Comparison of ENCODE assay signal across 1 cellular context in genomic region chr2:215432759-215433594, GRCh38.
A peak's percentile ranks its signal among the peaks of the same experiment; 100 is the strongest.
TF ChIP-seq lines count a peak whose summit lies in the region.

No MANE protein-coding gene starts in this region.

TF ChIP-seq in HepG2, 621 proteins besides CTCF, POLR2A, EP300 and RAD21 (continued from another document and continues in another):
- no peak for TF ChIP-seq ZNF609 (CRISPR knock-in tag; IDR thresholded peaks at IDR 0.05; ENCODE audit: borderline replicate concordance)
- no peak for TF ChIP-seq MED8 (CRISPR knock-in tag; IDR thresholded peaks at IDR 0.05; ENCODE audit: insufficient replicate concordance)
- TF ChIP-seq NBN (conservative IDR thresholded peaks at IDR 0.05) = no peak
- 0 out of 2 replicates have a peak, but pooled peaks have one; percentile 23 for TF ChIP-seq ZNF331 (CRISPR knock-in tag; IDR thresholded peaks at IDR 0.05)
- no peak for TF ChIP-seq ZSCAN22 (CRISPR knock-in tag; IDR thresholded peaks at IDR 0.05)
- TF ChIP-seq XRCC5 (optimal IDR thresholded peaks at IDR 0.05; ENCODE audit: low read length) = peak; percentile 28
- TF ChIP-seq RARG (CRISPR knock-in tag; IDR thresholded peaks at IDR 0.05; ENCODE audit: low read depth) = no peak
- no peak for TF ChIP-seq ZNF589 (CRISPR knock-in tag; conservative IDR thresholded peaks at IDR 0.05)
- TF ChIP-seq ZNF20 (CRISPR knock-in tag; IDR thresholded peaks at IDR 0.05) = no peak
- TF ChIP-seq ERF (CRISPR knock-in tag; IDR thresholded peaks at IDR 0.05) = peak; percentile 10; the same call in 1 of the 2 replicates
- no peak for TF ChIP-seq IRF1 (CRISPR knock-in tag; IDR thresholded peaks at IDR 0.05; ENCODE audit: low read depth)
- TF ChIP-seq PRMT3 (CRISPR knock-in tag; IDR thresholded peaks at IDR 0.05; ENCODE audit: borderline replicate concordance, low read depth) = no peak
- TF ChIP-seq, protein P1, sequence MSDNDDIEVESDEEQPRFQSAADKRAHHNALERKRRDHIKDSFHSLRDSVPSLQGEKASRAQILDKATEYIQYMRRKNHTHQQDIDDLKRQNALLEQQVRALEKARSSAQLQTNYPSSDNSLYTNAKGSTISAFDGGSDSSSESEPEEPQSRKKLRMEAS (IDR thresholded peaks at IDR 0.05) = peak; percentile 30; the same call in 1 of the 2 replicates
- no peak for TF ChIP-seq ZNF263 (CRISPR knock-in tag; IDR thresholded peaks at IDR 0.05)
- TF ChIP-seq, protein P2, sequence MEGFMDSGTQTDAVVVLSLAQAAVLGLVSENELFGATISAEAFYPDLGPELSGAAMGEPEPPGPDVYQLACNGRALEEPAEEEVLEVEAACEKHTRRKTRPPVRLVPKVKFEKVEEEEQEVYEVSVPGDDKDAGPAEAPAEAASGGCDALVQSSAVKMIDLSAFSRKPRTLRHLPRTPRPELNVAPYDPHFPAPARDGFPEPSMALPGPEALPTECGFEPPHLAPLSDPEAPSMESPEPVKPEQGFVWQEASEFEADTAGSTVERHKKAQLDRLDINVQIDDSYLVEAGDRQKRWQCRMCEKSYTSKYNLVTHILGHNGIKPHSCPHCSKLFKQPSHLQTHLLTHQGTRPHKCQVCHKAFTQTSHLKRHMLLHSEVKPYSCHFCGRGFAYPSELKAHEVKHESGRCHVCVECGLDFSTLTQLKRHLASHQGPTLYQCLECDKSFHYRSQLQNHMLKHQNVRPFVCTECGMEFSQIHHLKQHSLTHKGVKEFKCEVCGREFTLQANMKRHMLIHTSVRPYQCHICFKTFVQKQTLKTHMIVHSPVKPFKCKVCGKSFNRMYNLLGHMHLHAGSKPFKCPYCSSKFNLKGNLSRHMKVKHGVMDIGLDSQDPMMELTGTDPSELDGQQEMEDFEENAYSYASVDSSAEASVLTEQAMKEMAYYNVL (CRISPR knock-in tag; IDR thresholded peaks at IDR 0.05; ENCODE audit: borderline replicate concordance) = no peak
- TF ChIP-seq ZNF639 (CRISPR knock-in tag; conservative IDR thresholded peaks at IDR 0.05) = no peak
- peak; percentile 81 for TF ChIP-seq POLR2AphosphoS5 (IDR thresholded peaks at IDR 0.05; ENCODE audit: low read depth, low read length)
- no peak for TF ChIP-seq ZNF615 (CRISPR knock-in tag; IDR thresholded peaks at IDR 0.05; ENCODE audit: borderline replicate concordance)
- no peak for TF ChIP-seq ZNF275 (CRISPR knock-in tag; IDR thresholded peaks at IDR 0.05; ENCODE audit: borderline replicate concordance)
- TF ChIP-seq ZNF512 (CRISPR knock-in tag; IDR thresholded peaks at IDR 0.05) = no peak
- TF ChIP-seq, protein P3, sequence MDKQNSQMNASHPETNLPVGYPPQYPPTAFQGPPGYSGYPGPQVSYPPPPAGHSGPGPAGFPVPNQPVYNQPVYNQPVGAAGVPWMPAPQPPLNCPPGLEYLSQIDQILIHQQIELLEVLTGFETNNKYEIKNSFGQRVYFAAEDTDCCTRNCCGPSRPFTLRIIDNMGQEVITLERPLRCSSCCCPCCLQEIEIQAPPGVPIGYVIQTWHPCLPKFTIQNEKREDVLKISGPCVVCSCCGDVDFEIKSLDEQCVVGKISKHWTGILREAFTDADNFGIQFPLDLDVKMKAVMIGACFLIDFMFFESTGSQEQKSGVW (CRISPR knock-in tag; IDR thresholded peaks at IDR 0.05; ENCODE audit: borderline replicate concordance) = no peak
- peak; percentile 98 for TF ChIP-seq RBM22 (optimal IDR thresholded peaks at IDR 0.05; ENCODE audit: low read length)
- TF ChIP-seq BCLAF1 (IDR thresholded peaks at IDR 0.05) = no peak
- TF ChIP-seq ZNF878 (CRISPR knock-in tag; IDR thresholded peaks at IDR 0.05) = 0 out of 2 replicates have a peak, but pooled peaks have one; percentile 20
- no peak for TF ChIP-seq ARNT (IDR thresholded peaks at IDR 0.05)
- no peak for TF ChIP-seq ETV6 (CRISPR knock-in tag; conservative IDR thresholded peaks at IDR 0.05)
- TF ChIP-seq TRIM24 (CRISPR knock-in tag; IDR thresholded peaks at IDR 0.05) = no peak
- no peak for TF ChIP-seq ZFX (CRISPR knock-in tag; IDR thresholded peaks at IDR 0.05; ENCODE audit: low read depth)
- TF ChIP-seq, protein P4, sequence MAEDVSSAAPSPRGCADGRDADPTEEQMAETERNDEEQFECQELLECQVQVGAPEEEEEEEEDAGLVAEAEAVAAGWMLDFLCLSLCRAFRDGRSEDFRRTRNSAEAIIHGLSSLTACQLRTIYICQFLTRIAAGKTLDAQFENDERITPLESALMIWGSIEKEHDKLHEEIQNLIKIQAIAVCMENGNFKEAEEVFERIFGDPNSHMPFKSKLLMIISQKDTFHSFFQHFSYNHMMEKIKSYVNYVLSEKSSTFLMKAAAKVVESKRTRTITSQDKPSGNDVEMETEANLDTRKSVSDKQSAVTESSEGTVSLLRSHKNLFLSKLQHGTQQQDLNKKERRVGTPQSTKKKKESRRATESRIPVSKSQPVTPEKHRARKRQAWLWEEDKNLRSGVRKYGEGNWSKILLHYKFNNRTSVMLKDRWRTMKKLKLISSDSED (CRISPR knock-in tag; IDR thresholded peaks at IDR 0.05) = no peak
- peak; percentile 87 for TF ChIP-seq RBFOX2 (IDR thresholded peaks at IDR 0.05; ENCODE audit: low read depth, low read length)
- no peak for TF ChIP-seq ZNF567 (CRISPR knock-in tag; IDR thresholded peaks at IDR 0.05; ENCODE audit: borderline replicate concordance)
- TF ChIP-seq BORCS8-MEF2B (CRISPR knock-in tag; IDR thresholded peaks at IDR 0.05) = no peak
- TF ChIP-seq JUND (CRISPR knock-in tag; IDR thresholded peaks at IDR 0.05) = 0 out of 2 replicates have a peak, but pooled peaks have one; percentile 18
- TF ChIP-seq GRHL1 (CRISPR knock-in tag; conservative IDR thresholded peaks at IDR 0.05) = no peak
- peak; percentile 56; the same call in 1 of the 2 replicates for TF ChIP-seq HNRNPL (IDR thresholded peaks at IDR 0.05; ENCODE audit: low read depth, low read length)
- TF ChIP-seq, protein P5, sequence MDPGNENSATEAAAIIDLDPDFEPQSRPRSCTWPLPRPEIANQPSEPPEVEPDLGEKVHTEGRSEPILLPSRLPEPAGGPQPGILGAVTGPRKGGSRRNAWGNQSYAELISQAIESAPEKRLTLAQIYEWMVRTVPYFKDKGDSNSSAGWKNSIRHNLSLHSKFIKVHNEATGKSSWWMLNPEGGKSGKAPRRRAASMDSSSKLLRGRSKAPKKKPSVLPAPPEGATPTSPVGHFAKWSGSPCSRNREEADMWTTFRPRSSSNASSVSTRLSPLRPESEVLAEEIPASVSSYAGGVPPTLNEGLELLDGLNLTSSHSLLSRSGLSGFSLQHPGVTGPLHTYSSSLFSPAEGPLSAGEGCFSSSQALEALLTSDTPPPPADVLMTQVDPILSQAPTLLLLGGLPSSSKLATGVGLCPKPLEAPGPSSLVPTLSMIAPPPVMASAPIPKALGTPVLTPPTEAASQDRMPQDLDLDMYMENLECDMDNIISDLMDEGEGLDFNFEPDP (CRISPR knock-in tag; conservative IDR thresholded peaks at IDR 0.05) = no peak
